In genomic region chr10:133445751-133446708, GRCh38 we compare ENCODE assay signal across 20 cellular contexts. TPM values are rescaled to one million over a fixed set of nuclear protein-coding genes. Genes with fewer than 3 reads are reported as not detected.
"Had no signal": no experiment of that assay in that cellular context is flagged by ENCODE, and none has a peak within 500 bp of the region (broad histone marks: within the 10 kb centered on the region; RNA-seq: fewer than 3 reads in every experiment).

No MANE protein-coding gene starts in this region.

- H3K4me1 Mint-ChIP-seq: brain, mesothelial cell of epicardium had no signal

- H3K27me3 ChIP-seq: foreskin keratinocyte, right lobe of liver, vagina had no signal

- H3K27ac ChIP-seq: foreskin keratinocyte, heart left ventricle, neutrophil, right lobe of liver, vagina had no signal

- H3K27ac Mint-ChIP-seq: activated naive CD4-positive, alpha-beta T cell treated with anti-CD3 and anti-CD28 coated beads, Interleukin-2, amount 50 U/mL, for 72 hours; activated T-helper 2 cell treated with anti-CD3 and anti-CD28 coated beads, Interferon-gamma antibody, Interleukin-2, Interleukin-4, amounts not matched to agents 10 μg/mL and 5 μg/mL and 100 μg/mL, durations not matched to agents 14 hours and 24 hours and 36 hours; brain; mesothelial cell of epicardium; T-helper 17 cell had no signal

- FAIRE-seq: islet of Langerhans, TTC549 had no signal

- ATAC-seq: activated naive CD4-positive, alpha-beta T cell treated with anti-CD3 and anti-CD28 coated beads, Interleukin-2, amount 50 U/mL, for 72 hours; foreskin keratinocyte; heart left ventricle; SK-N-SH treated with all-trans-retinoic acid at 6 μM for 48 hours; T-helper 17 cell had no signal

- H3K36me3 ChIP-seq: heart left ventricle, neutrophil, right lobe of liver, vagina had no signal

- DNase-seq: activated CD4-positive, CD25-positive, alpha-beta regulatory T cell; amniotic stem cell; cerebellar nuclear complex; foreskin keratinocyte; stimulated activated CD4-positive, alpha-beta T cell treated with anti-CD3 and anti-CD28 coated beads, Interleukin-12 subunit alpha, Interleukin-12 subunit beta, amount 100 ng/mL, for 4 hours; stimulated activated CD4-positive, alpha-beta T cell treated with anti-CD3 and anti-CD28 coated beads, Interleukin-2, amount 100 ng/mL, for 48 hours; T-helper 17 cell had no signal

- H3K4me3 ChIP-seq: heart left ventricle, right lobe of liver, vagina had no signal

- H3K4me3 Mint-ChIP-seq: brain, mesothelial cell of epicardium, T-helper 17 cell had no signal

- H3K4me1 ChIP-seq: foreskin keratinocyte, right lobe of liver, vagina had no signal

- H3K27me3 Mint-ChIP-seq: brain, T-helper 17 cell had no signal

RNA-seq across cellular contexts. Expression of gene SPRN, which starts 21.6 kb away (rescaled TPM):
- total RNA-seq: activated naive CD4-positive, alpha-beta T cell treated with anti-CD3 and anti-CD28 coated beads, Interleukin-2, amount 50 U/mL, for 72 hours; activated T-helper 2 cell treated with anti-CD3 and anti-CD28 coated beads, Interferon-gamma antibody, Interleukin-2, Interleukin-4, amounts not matched to agents 10 μg/mL and 5 μg/mL and 100 μg/mL, durations not matched to agents 14 hours and 24 hours and 36 hours; dermis microvascular lymphatic vessel endothelial cell; foreskin keratinocyte; liver; T-helper 17 cell; vagina had no signal
- polyA plus RNA-seq: foreskin keratinocyte had no signal
